In genomic region chr10:14837756-14838581, GRCh38 we compare ENCODE assay signal across 1 cellular context.
TF ChIP-seq lines count a peak whose summit lies in the region.

Gene CDNF, minus strand, starts transcription at chr10:14838037. Its CDS starts 91 bp downstream, at chr10:14837946.
Gene HSPA14, plus strand, starts transcription at chr10:14838306. Its CDS starts 97 bp downstream, at chr10:14838403.
Gene MSANTD7, plus strand, starts transcription at chr10:14838306. Its CDS starts 3,979 bp downstream, at chr10:14842285.

TF ChIP-seq in GM12878, 131 proteins besides CTCF, POLR2A, EP300 and RAD21 (continued from another document and continues in another):
- TF ChIP-seq ZBTB40 (IDR thresholded peaks at IDR 0.05; ENCODE audit: borderline replicate concordance) (peak; percentile 67; the same call in 1 of the 2 replicates), DPF2 (IDR thresholded peaks at IDR 0.05) (peak; percentile 78), IKZF2 (IDR thresholded peaks at IDR 0.05) (no peak; a peak in 1 of 4 replicates), USF1 (IDR thresholded peaks at IDR 0.05; ENCODE audit: borderline replicate concordance, extremely low read length, insufficient read depth, low read depth, low read length) (no peak), NR2C2 (IDR thresholded peaks at IDR 0.05; ENCODE audit: borderline replicate concordance, control insufficient read depth, insufficient read length, low read depth) (no peak), ASH2L (IDR thresholded peaks at IDR 0.05; ENCODE audit: borderline replicate concordance, low read depth) (no peak; the same call in 1 of the 2 replicates), ZBED1 (IDR thresholded peaks at IDR 0.05; ENCODE audit: borderline replicate concordance) (no peak), NFXL1 (IDR thresholded peaks at IDR 0.05; ENCODE audit: borderline replicate concordance) (no peak), POLR2AphosphoS5 (IDR thresholded peaks at IDR 0.05; ENCODE audit: low read length) (peak; percentile 95), SMAD5 (IDR thresholded peaks at IDR 0.05; ENCODE audit: low read depth) (no peak; the same call in 1 of the 2 replicates), EED (IDR thresholded peaks at IDR 0.05; ENCODE audit: low read depth) (no peak), NR2C1 (IDR thresholded peaks at IDR 0.05) (no peak), ZNF24 (IDR thresholded peaks at IDR 0.05) (no peak), ZNF687 (IDR thresholded peaks at IDR 0.05) (peak; percentile 51), MLLT1 (IDR thresholded peaks at IDR 0.05) (no peak; the same call in 1 of the 2 replicates), STAT1 (conservative IDR thresholded peaks at IDR 0.05) (no peak), BACH1 (IDR thresholded peaks at IDR 0.05; ENCODE audit: borderline replicate concordance) (peak; percentile 67), EGR1 (IDR thresholded peaks at IDR 0.05; ENCODE audit: borderline replicate concordance in 1 of 2, low read depth in 2 of 2, low read length in 2 of 2) (peak in 1 of 2 experiments; percentile 73; a peak in 2 of 3 replicates), HDGF (IDR thresholded peaks at IDR 0.05) (peak; percentile 78; the same call in 1 of the 2 replicates), TARDBP (IDR thresholded peaks at IDR 0.05; ENCODE audit: borderline replicate concordance) (no peak), ETV6 (conservative IDR thresholded peaks at IDR 0.05 in 1 of 2, IDR thresholded peaks at IDR 0.05 in 1 of 2; ENCODE audit: borderline replicate concordance in 1 of 2, low read depth in 1 of 2) (no peak), IKZF1 (conservative IDR thresholded peaks at IDR 0.05) (peak; percentile 70), NFYA (IDR thresholded peaks at IDR 0.05; ENCODE audit: borderline replicate concordance, low read depth, low read length) (no peak), ZNF384 (IDR thresholded peaks at IDR 0.05; ENCODE audit: borderline replicate concordance, low read depth, low read length) (no peak), MEF2A (IDR thresholded peaks at IDR 0.05; ENCODE audit: insufficient read depth, low read depth, low read length) (no peak; the same call in 1 of the 2 replicates), HDAC6 (IDR thresholded peaks at IDR 0.05; ENCODE audit: unreplicated experiment) (no peak), JUND (IDR thresholded peaks at IDR 0.05; ENCODE audit: low read depth, low read length) (no peak), ZSCAN29 (IDR thresholded peaks at IDR 0.05) (0 out of 2 replicates have a peak, but pooled peaks have one; percentile 14), SMAD1 (IDR thresholded peaks at IDR 0.05; ENCODE audit: low read depth, partially characterized antibody) (no peak), RCOR1 (conservative IDR thresholded peaks at IDR 0.05; ENCODE audit: low read depth, low read length) (no peak)
- TF ChIP-seq, protein P1, sequence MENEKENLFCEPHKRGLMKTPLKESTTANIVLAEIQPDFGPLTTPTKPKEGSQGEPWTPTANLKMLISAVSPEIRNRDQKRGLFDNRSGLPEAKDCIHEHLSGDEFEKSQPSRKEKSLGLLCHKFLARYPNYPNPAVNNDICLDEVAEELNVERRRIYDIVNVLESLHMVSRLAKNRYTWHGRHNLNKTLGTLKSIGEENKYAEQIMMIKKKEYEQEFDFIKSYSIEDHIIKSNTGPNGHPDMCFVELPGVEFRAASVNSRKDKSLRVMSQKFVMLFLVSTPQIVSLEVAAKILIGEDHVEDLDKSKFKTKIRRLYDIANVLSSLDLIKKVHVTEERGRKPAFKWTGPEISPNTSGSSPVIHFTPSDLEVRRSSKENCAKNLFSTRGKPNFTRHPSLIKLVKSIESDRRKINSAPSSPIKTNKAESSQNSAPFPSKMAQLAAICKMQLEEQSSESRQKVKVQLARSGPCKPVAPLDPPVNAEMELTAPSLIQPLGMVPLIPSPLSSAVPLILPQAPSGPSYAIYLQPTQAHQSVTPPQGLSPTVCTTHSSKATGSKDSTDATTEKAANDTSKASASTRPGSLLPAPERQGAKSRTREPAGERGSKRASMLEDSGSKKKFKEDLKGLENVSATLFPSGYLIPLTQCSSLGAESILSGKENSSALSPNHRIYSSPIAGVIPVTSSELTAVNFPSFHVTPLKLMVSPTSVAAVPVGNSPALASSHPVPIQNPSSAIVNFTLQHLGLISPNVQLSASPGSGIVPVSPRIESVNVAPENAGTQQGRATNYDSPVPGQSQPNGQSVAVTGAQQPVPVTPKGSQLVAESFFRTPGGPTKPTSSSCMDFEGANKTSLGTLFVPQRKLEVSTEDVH (IDR thresholded peaks at IDR 0.05; ENCODE audit: low read depth, partially characterized antibody) = no peak
- TF ChIP-seq, protein P2, sequence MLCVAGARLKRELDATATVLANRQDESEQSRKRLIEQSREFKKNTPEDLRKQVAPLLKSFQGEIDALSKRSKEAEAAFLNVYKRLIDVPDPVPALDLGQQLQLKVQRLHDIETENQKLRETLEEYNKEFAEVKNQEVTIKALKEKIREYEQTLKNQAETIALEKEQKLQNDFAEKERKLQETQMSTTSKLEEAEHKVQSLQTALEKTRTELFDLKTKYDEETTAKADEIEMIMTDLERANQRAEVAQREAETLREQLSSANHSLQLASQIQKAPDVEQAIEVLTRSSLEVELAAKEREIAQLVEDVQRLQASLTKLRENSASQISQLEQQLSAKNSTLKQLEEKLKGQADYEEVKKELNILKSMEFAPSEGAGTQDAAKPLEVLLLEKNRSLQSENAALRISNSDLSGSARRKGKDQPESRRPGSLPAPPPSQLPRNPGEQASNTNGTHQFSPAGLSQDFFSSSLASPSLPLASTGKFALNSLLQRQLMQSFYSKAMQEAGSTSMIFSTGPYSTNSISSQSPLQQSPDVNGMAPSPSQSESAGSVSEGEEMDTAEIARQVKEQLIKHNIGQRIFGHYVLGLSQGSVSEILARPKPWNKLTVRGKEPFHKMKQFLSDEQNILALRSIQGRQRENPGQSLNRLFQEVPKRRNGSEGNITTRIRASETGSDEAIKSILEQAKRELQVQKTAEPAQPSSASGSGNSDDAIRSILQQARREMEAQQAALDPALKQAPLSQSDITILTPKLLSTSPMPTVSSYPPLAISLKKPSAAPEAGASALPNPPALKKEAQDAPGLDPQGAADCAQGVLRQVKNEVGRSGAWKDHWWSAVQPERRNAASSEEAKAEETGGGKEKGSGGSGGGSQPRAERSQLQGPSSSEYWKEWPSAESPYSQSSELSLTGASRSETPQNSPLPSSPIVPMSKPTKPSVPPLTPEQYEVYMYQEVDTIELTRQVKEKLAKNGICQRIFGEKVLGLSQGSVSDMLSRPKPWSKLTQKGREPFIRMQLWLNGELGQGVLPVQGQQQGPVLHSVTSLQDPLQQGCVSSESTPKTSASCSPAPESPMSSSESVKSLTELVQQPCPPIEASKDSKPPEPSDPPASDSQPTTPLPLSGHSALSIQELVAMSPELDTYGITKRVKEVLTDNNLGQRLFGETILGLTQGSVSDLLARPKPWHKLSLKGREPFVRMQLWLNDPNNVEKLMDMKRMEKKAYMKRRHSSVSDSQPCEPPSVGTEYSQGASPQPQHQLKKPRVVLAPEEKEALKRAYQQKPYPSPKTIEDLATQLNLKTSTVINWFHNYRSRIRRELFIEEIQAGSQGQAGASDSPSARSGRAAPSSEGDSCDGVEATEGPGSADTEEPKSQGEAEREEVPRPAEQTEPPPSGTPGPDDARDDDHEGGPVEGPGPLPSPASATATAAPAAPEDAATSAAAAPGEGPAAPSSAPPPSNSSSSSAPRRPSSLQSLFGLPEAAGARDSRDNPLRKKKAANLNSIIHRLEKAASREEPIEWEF (IDR thresholded peaks at IDR 0.05; ENCODE audit: insufficient replicate concordance, low read depth, low read length) = no peak
- TF ChIP-seq, protein P3, sequence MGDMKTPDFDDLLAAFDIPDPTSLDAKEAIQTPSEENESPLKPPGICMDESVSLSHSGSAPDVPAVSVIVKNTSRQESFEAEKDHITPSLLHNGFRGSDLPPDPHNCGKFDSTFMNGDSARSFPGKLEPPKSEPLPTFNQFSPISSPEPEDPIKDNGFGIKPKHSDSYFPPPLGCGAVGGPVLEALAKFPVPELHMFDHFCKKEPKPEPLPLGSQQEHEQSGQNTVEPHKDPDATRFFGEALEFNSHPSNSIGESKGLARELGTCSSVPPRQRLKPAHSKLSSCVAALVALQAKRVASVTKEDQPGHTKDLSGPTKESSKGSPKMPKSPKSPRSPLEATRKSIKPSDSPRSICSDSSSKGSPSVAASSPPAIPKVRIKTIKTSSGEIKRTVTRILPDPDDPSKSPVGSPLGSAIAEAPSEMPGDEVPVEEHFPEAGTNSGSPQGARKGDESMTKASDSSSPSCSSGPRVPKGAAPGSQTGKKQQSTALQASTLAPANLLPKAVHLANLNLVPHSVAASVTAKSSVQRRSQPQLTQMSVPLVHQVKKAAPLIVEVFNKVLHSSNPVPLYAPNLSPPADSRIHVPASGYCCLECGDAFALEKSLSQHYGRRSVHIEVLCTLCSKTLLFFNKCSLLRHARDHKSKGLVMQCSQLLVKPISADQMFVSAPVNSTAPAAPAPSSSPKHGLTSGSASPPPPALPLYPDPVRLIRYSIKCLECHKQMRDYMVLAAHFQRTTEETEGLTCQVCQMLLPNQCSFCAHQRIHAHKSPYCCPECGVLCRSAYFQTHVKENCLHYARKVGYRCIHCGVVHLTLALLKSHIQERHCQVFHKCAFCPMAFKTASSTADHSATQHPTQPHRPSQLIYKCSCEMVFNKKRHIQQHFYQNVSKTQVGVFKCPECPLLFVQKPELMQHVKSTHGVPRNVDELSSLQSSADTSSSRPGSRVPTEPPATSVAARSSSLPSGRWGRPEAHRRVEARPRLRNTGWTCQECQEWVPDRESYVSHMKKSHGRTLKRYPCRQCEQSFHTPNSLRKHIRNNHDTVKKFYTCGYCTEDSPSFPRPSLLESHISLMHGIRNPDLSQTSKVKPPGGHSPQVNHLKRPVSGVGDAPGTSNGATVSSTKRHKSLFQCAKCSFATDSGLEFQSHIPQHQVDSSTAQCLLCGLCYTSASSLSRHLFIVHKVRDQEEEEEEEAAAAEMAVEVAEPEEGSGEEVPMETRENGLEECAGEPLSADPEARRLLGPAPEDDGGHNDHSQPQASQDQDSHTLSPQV (IDR thresholded peaks at IDR 0.05) = no peak
